Comparison of ENCODE assay signal across 25 cellular contexts in the genomic region with DNA sequence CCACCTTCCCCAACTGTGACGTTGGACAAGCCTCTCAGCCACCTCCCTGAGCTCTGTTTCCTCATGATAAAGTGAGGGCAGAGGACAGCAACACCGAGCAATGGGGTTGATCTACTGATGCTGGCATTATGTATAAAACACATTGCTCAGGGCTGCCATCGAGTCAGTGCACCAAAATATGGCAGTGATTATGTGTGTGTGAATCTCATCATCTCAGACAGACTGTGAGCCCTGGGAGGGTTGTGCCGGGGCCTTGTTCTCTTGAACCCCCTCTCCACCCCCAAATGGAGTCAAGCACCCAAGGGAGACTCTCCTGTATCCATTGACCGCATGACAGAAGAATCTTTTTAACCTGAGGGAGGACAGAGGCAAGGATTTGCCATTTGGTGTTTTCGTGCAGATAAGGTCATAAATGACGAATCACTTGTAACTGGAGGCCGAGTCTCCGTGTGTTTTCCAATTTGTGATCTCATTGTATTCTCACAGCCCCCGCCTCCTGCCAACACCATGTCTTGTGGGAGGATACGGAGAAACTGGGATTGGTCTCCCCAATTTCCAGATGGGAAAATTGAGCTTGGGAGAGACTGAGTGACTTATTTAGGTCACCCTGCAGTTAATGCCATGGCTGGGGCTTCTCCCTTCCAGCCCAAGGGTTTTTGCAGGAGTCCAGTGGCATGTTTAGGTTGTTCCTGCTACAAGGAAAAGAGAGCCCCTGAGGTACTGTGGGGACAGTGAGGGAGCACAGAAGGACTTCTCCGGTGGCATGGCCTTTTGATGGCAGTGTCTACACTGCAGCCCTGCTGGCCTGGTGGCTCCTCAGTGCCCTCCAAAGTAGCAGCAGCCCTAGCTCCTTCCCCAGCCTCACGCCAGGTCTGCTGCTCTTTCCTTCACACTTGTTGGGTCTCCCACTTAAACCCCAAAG. TPM values are rescaled to one million over a fixed set of nuclear protein-coding genes. Genes with fewer than 3 reads are reported as not detected.
A peak's percentile ranks its signal among the peaks of the same experiment; 100 is the strongest.
DNase-seq lines count a peak whose midpoint lies in the region; ATAC-seq and TF ChIP-seq lines count a peak whose summit lies in the region.
"Had no signal": no experiment of that assay in that cellular context is flagged by ENCODE, and none has a peak within 500 bp of the region (broad histone marks: within the 10 kb centered on the region; RNA-seq: fewer than 3 reads in every experiment).

No MANE protein-coding gene starts in this region.

- intact Hi-C loops in Right ventricle myocardium superior (cut with DNase I) (no loop called here), lower lobe of right lung (cut with DNase I) (no loop called here)

- H3K36me3 ChIP-seq in lower lobe of right lung, result no peaks in the 10 kb centered on the region
- H3K36me3 ChIP-seq: ovary, right lobe of liver had no signal

- H3K36me3 Mint-ChIP-seq in osteocyte (ENCODE audit: unreplicated experiment), result no peaks in the 10 kb centered on the region
- H3K36me3 Mint-ChIP-seq: naive thymus-derived CD4-positive, alpha-beta T cell had no signal

- peaks cover 2% of the 10 kb centered on the region for H3K27me3 ChIP-seq in lower lobe of right lung (ENCODE audit: low read depth)
- H3K27me3 ChIP-seq: dorsolateral prefrontal cortex, ovary, right lobe of liver had no signal

- in situ Hi-C loops in GM13976 (cut with MboI; ENCODE audit: low sequenced_read_pairs, unreplicated experiment), result no loop called here

- peaks cover 2% of the 10 kb centered on the region for H3K4me1 Mint-ChIP-seq in osteocyte (ENCODE audit: unreplicated experiment)
- H3K4me1 Mint-ChIP-seq: central memory CD8-positive, alpha-beta T cell; naive thymus-derived CD4-positive, alpha-beta T cell had no signal

- H3K9me3 Mint-ChIP-seq in osteocyte (ENCODE audit: unreplicated experiment), result no peaks in the 10 kb centered on the region
- H3K9me3 Mint-ChIP-seq: activated CD8-positive, alpha-beta T cell treated with anti-CD3 and anti-CD28 coated beads for 36 hours; central memory CD8-positive, alpha-beta T cell had no signal

- TF ChIP-seq CTCF in GM13976 (IDR thresholded peaks at IDR 0.05; ENCODE audit: borderline replicate concordance, control extremely low read depth, extremely low read depth, insufficient read depth, missing control alignments) (no peak), osteocyte (IDR thresholded peaks at IDR 0.05) (no peak), lower lobe of right lung (IDR thresholded peaks at IDR 0.05) (no peak)

- H3K4me3 ChIP-seq in lower lobe of right lung, result no peak overlapping the region
- H3K4me3 ChIP-seq: dorsolateral prefrontal cortex, ovary, right lobe of liver had no signal

- DNase-seq in GM13976 (ENCODE audit: low spot score), result peak; percentile 3
- DNase-seq in activated CD8-positive, alpha-beta memory T cell treated with anti-CD3 and anti-CD28 coated beads, Interleukin-2, amount 50 U/mL, for 48 hours, result peak; percentile 28
- no peak for DNase-seq in Right ventricle myocardium superior
- DNase-seq in osteocyte (ENCODE audit: extremely low spot score, unreplicated experiment), result peak; percentile 64
- DNase-seq in NCI-H446 treated with DMSO at 0.1 percent for 48 hours (lab: John Stamatoyannopoulos, UW), result no peak
- DNase-seq in lower lobe of right lung, result no peak
- DNase-seq in SHP77 treated with DMSO at 0.1 percent for 48 hours (lab: John Stamatoyannopoulos, UW), result no peak
- DNase-seq: activated CD4-positive, CD25-positive, alpha-beta regulatory T cell; activated CD8-positive, alpha-beta T cell treated with anti-CD3 and anti-CD28 coated beads for 36 hours; activated naive CD4-positive, alpha-beta T cell treated with anti-CD3 and anti-CD28 coated beads, Interleukin-2, amount 50 U/mL, for 16 hours; activated T-cell treated with anti-CD3 and anti-CD28 coated beads, Interleukin-2, amount 50 U/mL, for 48 hours; anterior cingulate cortex; NCI-H1092; NCI-H2029; NCI-H226; NCI-H82; T-helper 9 cell had no signal

- H3K27ac Mint-ChIP-seq in osteocyte (ENCODE audit: unreplicated experiment), result no peak overlapping the region
- H3K27ac Mint-ChIP-seq: activated CD8-positive, alpha-beta T cell treated with anti-CD3 and anti-CD28 coated beads for 36 hours; naive thymus-derived CD4-positive, alpha-beta T cell had no signal

- no peaks in the 10 kb centered on the region for H3K27me3 Mint-ChIP-seq in osteocyte (ENCODE audit: unreplicated experiment)

- H3K9me3 ChIP-seq in lower lobe of right lung, result no peaks in the 10 kb centered on the region
- H3K9me3 ChIP-seq: ovary, right lobe of liver had no signal

- no peak overlapping the region for H3K4me3 Mint-ChIP-seq in osteocyte (ENCODE audit: unreplicated experiment)
- H3K4me3 Mint-ChIP-seq: activated CD8-positive, alpha-beta T cell treated with anti-CD3 and anti-CD28 coated beads for 36 hours; central memory CD8-positive, alpha-beta T cell; naive thymus-derived CD4-positive, alpha-beta T cell had no signal

- peaks cover 4% of the 10 kb centered on the region for H3K4me1 ChIP-seq in lower lobe of right lung

- ATAC-seq in Right ventricle myocardium superior (ENCODE audit: poor library complexity) (peak; percentile 26), GM18520 (IDR thresholded peaks at IDR 0.05; ENCODE audit: unreplicated experiment) (no peak), lower lobe of right lung (no peak)
- ATAC-seq: activated CD8-positive, alpha-beta T cell treated with anti-CD3 and anti-CD28 coated beads for 36 hours; naive thymus-derived CD4-positive, alpha-beta T cell; right lobe of liver had no signal

- no peak overlapping the region for H3K27ac ChIP-seq in lower lobe of right lung
- H3K27ac ChIP-seq: ovary, right lobe of liver had no signal

RNA-seq across cellular contexts. Expression of a gene that starts 52.4 kb away (rescaled TPM):
- total RNA-seq in Right ventricle myocardium superior, result 11.1 TPM
- total RNA-seq in osteocyte, result not detected in 2 replicates
- 1.2 TPM for total RNA-seq in lower lobe of right lung
- total RNA-seq: activated CD8-positive, alpha-beta T cell treated with anti-CD3 and anti-CD28 coated beads for 36 hours; frontal cortex; kidney epithelial cell; naive thymus-derived CD4-positive, alpha-beta T cell had no signal

Comparison
In these comparisons a context has a peak if more than half of its experiments do, and no peak if none do; other contexts are left out.
1. DNase-seq: peak in GM13976 (single experiment), activated CD8-positive, alpha-beta memory T cell treated with anti-CD3 and anti-CD28 coated beads, Interleukin-2, amount 50 U/mL, for 48 hours (single experiment) and osteocyte (single experiment); none in Right ventricle myocardium superior (single experiment), NCI-H446 treated with DMSO at 0.1 percent for 48 hours (single experiment), lower lobe of right lung (single experiment) and SHP77 treated with DMSO at 0.1 percent for 48 hours (single experiment).